Comparison of ENCODE assay signal across 8 cellular contexts in genomic region chr5:95284512-95285405, GRCh38. TPM values are rescaled to one million over a fixed set of nuclear protein-coding genes. Genes with fewer than 3 reads are reported as not detected.
DNase-seq lines count a peak whose midpoint lies in the region; ATAC-seq, FAIRE-seq and TF ChIP-seq lines count a peak whose summit lies in the region.

Gene MCTP1, minus strand, starts transcription at chr5:95285094.

- H3K4me1 Mint-ChIP-seq in dendritic cell treated with granulocyte-macrophage colony-stimulating factor and Interleukin-4, amounts not matched to agents 40 ng/mL and 50 ng/mL, for 4 days (ENCODE audit: low read depth): peaks cover 12% of the 10 kb centered on the region

- peaks cover 23% of the 10 kb centered on the region for H3K4me1 ChIP-seq in SJSA1 (replicated peaks)
- peaks cover 0 to 11% (median 4%) of the 10 kb centered on the region in 4 donors for H3K4me1 ChIP-seq in right lobe of liver
- H3K4me1 ChIP-seq in subcutaneous abdominal adipose tissue (ENCODE audit: control insufficient read depth in 5 of 5, insufficient read depth in 5 of 5, low read length in 5 of 5): peaks cover 0 to 23% (median 17%) of the 10 kb centered on the region in 5 donors

- H3K27me3 Mint-ChIP-seq in dendritic cell treated with granulocyte-macrophage colony-stimulating factor and Interleukin-4, amounts not matched to agents 40 ng/mL and 50 ng/mL, for 4 days: peaks cover 71% of the 10 kb centered on the region

- peak within 1 kb of the TSS; percentile 51 for H3K4me3 ChIP-seq in AG10803 (ENCODE audit: low read length)
- peak within 1 kb of the TSS; percentile 35 for H3K4me3 ChIP-seq in SJSA1
- H3K4me3 ChIP-seq in right lobe of liver: peak within 1 kb of the TSS; percentile 42 to 57 (median 44)
- H3K4me3 ChIP-seq in subcutaneous abdominal adipose tissue (ENCODE audit: low read depth in 1 of 5, low read length in 5 of 5): peak within 1 kb of the TSS in 4 of 5 donors; percentile 61 to 81 (median 70)

- TF ChIP-seq POLR2A in GM18505 (IDR thresholded peaks at IDR 0.05; ENCODE audit: borderline replicate concordance, extremely low read depth, insufficient read depth, insufficient read length) (no peak), right lobe of liver (IDR thresholded peaks at IDR 0.05) (no peak)

- intact Hi-C loops in dendritic cell treated with granulocyte-macrophage colony-stimulating factor and Interleukin-4, amounts not matched to agents 40 ng/mL and 50 ng/mL, for 4 days (cut with micrococcal nuclease): no loop called here
- intact Hi-C loops in right lobe of liver (cut with DNase I): no loop called here

- WGBS in right lobe of liver (ENCODE audit: insufficient coverage, low coverage, low lambda C conversion rate, missing lambda C conversion rate): under 1% methylated on average over 44 of the region's 91 CpGs

- H3K9me3 Mint-ChIP-seq in dendritic cell treated with granulocyte-macrophage colony-stimulating factor and Interleukin-4, amounts not matched to agents 40 ng/mL and 50 ng/mL, for 4 days: no peaks in the 10 kb centered on the region

- H3K9me3 ChIP-seq in SJSA1 (replicated peaks): no peaks in the 10 kb centered on the region; the same call in 1 of the 2 replicates
- H3K9me3 ChIP-seq in right lobe of liver: no peaks in the 10 kb centered on the region
- no peaks in the 10 kb centered on the region for H3K9me3 ChIP-seq in subcutaneous abdominal adipose tissue (ENCODE audit: control insufficient read depth in 5 of 5, low read length in 5 of 5)

- DNase-seq in AG10803 (ENCODE audit: low read depth) (no peak), SJSA1 (ENCODE audit: low read depth in 1 of 2, low spot score in 2 of 2) (peak in 1 of 2 experiments; percentile 22), right lobe of liver (peak in 2 of 3 donors; percentile 35 to 57), RCC 7860 (ENCODE audit: low spot score) (no peak)

- H3K9ac ChIP-seq in subcutaneous abdominal adipose tissue (ENCODE audit: low read length in 5 of 5): peak within 1 kb of the TSS in 3 of 5 donors; percentile 10 to 45 (median 30)

- TF ChIP-seq CTCF in AG10803 (conservative IDR thresholded peaks at IDR 0.05; ENCODE audit: low read length) (no peak), right lobe of liver (IDR thresholded peaks at IDR 0.05) (no peak)

- peak; percentile 26 for ATAC-seq in GM18505 (IDR thresholded peaks at IDR 0.05; ENCODE audit: unreplicated experiment)
- ATAC-seq in HG03432 (IDR thresholded peaks at IDR 0.05; ENCODE audit: unreplicated experiment): peak; percentile 44
- peak; percentile 63 to 71 (median 68) for ATAC-seq in right lobe of liver

- H3K27ac ChIP-seq in SJSA1 (no peak within 1 kb of the TSS), right lobe of liver (no peak within 1 kb of the TSS), subcutaneous abdominal adipose tissue (ENCODE audit: low read depth, low read length) (no peak within 1 kb of the TSS)

- FAIRE-seq in RCC 7860 (lab: Jason Lieb, UNC): no peak

- no peaks in the 10 kb centered on the region for H3K36me3 ChIP-seq in SJSA1
- no peaks in the 10 kb centered on the region for H3K36me3 ChIP-seq in right lobe of liver
- no peaks in the 10 kb centered on the region for H3K36me3 ChIP-seq in subcutaneous abdominal adipose tissue (ENCODE audit: control insufficient read depth in 5 of 5, insufficient read depth in 5 of 5, low read length in 5 of 5)

- peak within 1 kb of the TSS; percentile 80 for H3K4me3 Mint-ChIP-seq in dendritic cell treated with granulocyte-macrophage colony-stimulating factor and Interleukin-4, amounts not matched to agents 40 ng/mL and 50 ng/mL, for 4 days

- no peak within 1 kb of the TSS for H3K27ac Mint-ChIP-seq in dendritic cell treated with granulocyte-macrophage colony-stimulating factor and Interleukin-4, amounts not matched to agents 40 ng/mL and 50 ng/mL, for 4 days

- H3K27me3 ChIP-seq in SJSA1 (replicated peaks) (peaks cover 93% of the 10 kb centered on the region), right lobe of liver (peaks cover 6 to 39% of the 10 kb centered on the region in 2 donors), subcutaneous abdominal adipose tissue (ENCODE audit: control insufficient read depth in 5 of 5, insufficient read depth in 4 of 5, low read length in 5 of 5) (peaks cover 12 to 30% (median 17%) of the 10 kb centered on the region in 5 donors)

- no peaks in the 10 kb centered on the region for H3K36me3 Mint-ChIP-seq in dendritic cell treated with granulocyte-macrophage colony-stimulating factor and Interleukin-4, amounts not matched to agents 40 ng/mL and 50 ng/mL, for 4 days (ENCODE audit: low read depth)

RNA-seq across cellular contexts. Expression of gene MCTP1, which starts in this region (rescaled TPM):
- total RNA-seq in SJSA1 (2014; rRNA removed; shearing (Covaris generic)): 13.3 and 15.9 TPM in 2 replicates
- total RNA-seq in right lobe of liver: 1 to 10 TPM; 1.2 to 5.9 (median 3.5) TPM

Comparison
In these comparisons a context has a peak if more than half of its experiments do, and no peak if none do; other contexts are left out.
1. DNase-seq: peak in right lobe of liver (2 of 3); none in AG10803 (single experiment) and RCC 7860 (single experiment).
2. Peak in every context shown above with its lines, with median percentiles within 50 percentile points of each other: H3K4me3 ChIP-seq and ATAC-seq.